In the genomic region with DNA sequence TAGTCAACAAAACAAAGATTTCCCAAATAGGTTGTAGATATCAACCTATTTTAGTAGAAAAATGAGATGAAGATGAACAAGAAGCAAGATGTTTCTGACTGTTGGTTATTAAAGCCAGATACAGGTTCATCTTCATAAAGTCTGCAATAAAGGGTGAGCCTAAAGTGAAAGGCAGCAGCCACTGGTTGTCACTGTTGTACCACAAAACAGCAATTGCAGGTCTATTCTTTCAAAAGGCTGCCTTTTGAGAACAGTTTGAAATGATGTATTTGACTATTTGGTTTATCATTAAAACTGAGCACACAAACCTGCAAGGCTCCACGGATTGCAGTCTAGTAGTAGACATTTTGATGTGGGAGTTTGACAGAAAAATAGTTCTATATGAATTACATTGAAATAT, we compare ENCODE assay signal across 11 cellular contexts.
DNase-seq lines count a peak whose midpoint lies in the region; ATAC-seq and TF ChIP-seq lines count a peak whose summit lies in the region.
"Had no signal": no experiment of that assay in that cellular context is flagged by ENCODE, and none has a peak within 500 bp of the region (broad histone marks: within the 10 kb centered on the region; RNA-seq: fewer than 3 reads in every experiment).

No MANE protein-coding gene starts in this region.

- TF ChIP-seq POLR2A in vagina (IDR thresholded peaks at IDR 0.05): no peak

- in situ Hi-C loops in brain microvascular endothelial cell (cut with HindIII; ENCODE audit: low pct_ligation_motif_present, low sequenced_read_pairs): no loop called here

- DNase-seq in Karpas-422 (peak; percentile 55), brain microvascular endothelial cell (peak; percentile 38), nephron progenitor cell (peak; percentile 7), vagina (ENCODE audit: extremely low spot score in 2 of 2) (no peak), 8988T (no peak)
- DNase-seq: foreskin melanocyte; stimulated activated CD4-positive, alpha-beta T cell treated with anti-CD3 and anti-CD28 coated beads, Interleukin-2, amount 100 ng/mL, for 24 hours; T-helper 2 cell had no signal

- H3K4me2 ChIP-seq in Karpas-422 (ENCODE audit: low read depth, low read length, poor library complexity, severe bottlenecking): no peak overlapping the region

- H3K27ac ChIP-seq in Karpas-422 (ENCODE audit: low read length) (no peak overlapping the region), brain microvascular endothelial cell (no peak overlapping the region), vagina (no peak overlapping the region)

- peaks cover 2% of the 10 kb centered on the region for H3K27me3 Mint-ChIP-seq in nephron progenitor cell (ENCODE audit: low read depth, poor library complexity)

- H2AFZ ChIP-seq in Karpas-422 (ENCODE audit: low read length): no peak overlapping the region

- no peaks in the 10 kb centered on the region for H3K36me3 Mint-ChIP-seq in nephron progenitor cell (ENCODE audit: low read depth)

- H3K27me3 ChIP-seq in Karpas-422 (ENCODE audit: low read length) (no peaks in the 10 kb centered on the region), brain microvascular endothelial cell (replicated peaks) (no peaks in the 10 kb centered on the region), vagina (no peaks in the 10 kb centered on the region)

- H4K20me1 ChIP-seq in Karpas-422 (ENCODE audit: insufficient read depth, low read depth, low read length): no peaks in the 10 kb centered on the region

- TF ChIP-seq CTCF in GM12872 (IDR thresholded peaks at IDR 0.05; ENCODE audit: insufficient read depth, low read depth, low read length) (peak; percentile 69), brain microvascular endothelial cell (IDR thresholded peaks at IDR 0.05; ENCODE audit: low read depth, low read length, missing control alignments) (peak; percentile 73), nephron progenitor cell (IDR thresholded peaks at IDR 0.05) (peak; percentile 48), vagina (IDR thresholded peaks at IDR 0.05) (no peak)

- no peak overlapping the region for H3K9ac ChIP-seq in Karpas-422 (ENCODE audit: low read length)

- H3K9me2 ChIP-seq in Karpas-422 (replicated peaks; ENCODE audit: insufficient read depth, low read length): no peaks in the 10 kb centered on the region

- H3K79me2 ChIP-seq in Karpas-422 (ENCODE audit: low read length): no peaks in the 10 kb centered on the region

- H3K4me3 Mint-ChIP-seq in nephron progenitor cell: no peak overlapping the region

- ATAC-seq in GM21723 (IDR thresholded peaks at IDR 0.05; ENCODE audit: unreplicated experiment): no peak
- ATAC-seq in HG03175 (IDR thresholded peaks at IDR 0.05; ENCODE audit: unreplicated experiment): no peak

- no peak overlapping the region for H3K27ac Mint-ChIP-seq in nephron progenitor cell

- H3K4me1 Mint-ChIP-seq in nephron progenitor cell: no peaks in the 10 kb centered on the region

- H3K4me1 ChIP-seq in Karpas-422 (ENCODE audit: low read length) (no peaks in the 10 kb centered on the region), vagina (no peaks in the 10 kb centered on the region)

- H3K9me3 ChIP-seq in Karpas-422 (ENCODE audit: low read length) (no peaks in the 10 kb centered on the region), vagina (no peaks in the 10 kb centered on the region)

- H3K4me3 ChIP-seq in Karpas-422 (ENCODE audit: low read length) (no peak overlapping the region), brain microvascular endothelial cell (ENCODE audit: low read depth, low read length) (no peak overlapping the region), vagina (no peak overlapping the region)

- no peaks in the 10 kb centered on the region for H3K9me3 Mint-ChIP-seq in nephron progenitor cell

- intact Hi-C loops in vagina (cut with DNase I): no loop called here

- H3K36me3 ChIP-seq in Karpas-422 (ENCODE audit: insufficient read depth, low read length): no peaks in the 10 kb centered on the region
- no peaks in the 10 kb centered on the region for H3K36me3 ChIP-seq in brain microvascular endothelial cell (replicated peaks)
- H3K36me3 ChIP-seq in vagina: no peaks in the 10 kb centered on the region

Comparison
In these comparisons a context has a peak if more than half of its experiments do, and no peak if none do; other contexts are left out.
1. CTCF ChIP-seq: peak in GM12872 (single experiment), brain microvascular endothelial cell (single experiment) and nephron progenitor cell (single experiment); none in vagina (0 of 3).
2. DNase-seq: peak in Karpas-422 (single experiment), brain microvascular endothelial cell (single experiment) and nephron progenitor cell (single experiment); none in vagina (0 of 2) and 8988T (single experiment).